ENCODE assay signal across 14 cellular contexts in genomic region chr2:196479350-196479749, GRCh38.
DNase-seq lines count a peak whose midpoint lies in the region; ATAC-seq, FAIRE-seq and TF ChIP-seq lines count a peak whose summit lies in the region.
"Had no signal": no experiment of that assay in that cellular context is flagged by ENCODE, and none has a peak within 500 bp of the region (broad histone marks: within the 10 kb centered on the region; RNA-seq: fewer than 3 reads in every experiment).

No MANE protein-coding gene starts in this region.

- FAIRE-seq in bronchial epithelial cell (lab: Jason Lieb, UNC): peak; percentile 92
- FAIRE-seq: HepG2 had no signal

- H3K36me3 ChIP-seq in bronchial epithelial cell (ENCODE audit: control insufficient read depth, insufficient read depth, low read length): no peaks in the 10 kb centered on the region
- H3K36me3 ChIP-seq: BLaER1 treated with 17β-estradiol and CSF1 and Interleukin-3, amounts not matched to agents 10 nM and 100 nM had no signal

- DNase-seq in AG09309 (ENCODE audit: low read depth): peak; percentile 84
- peak; percentile 59 for DNase-seq in HS-5 (ENCODE audit: low read depth)
- peak; percentile 39 for DNase-seq in bronchial epithelial cell (ENCODE audit: low read depth)
- peak; percentile 81 for DNase-seq in kidney tubule cell (ENCODE audit: low spot score)
- no peak for DNase-seq in activated T-cell treated with anti-CD3 and anti-CD28 coated beads, Interleukin-2, amount 50 U/mL, for 1 hour
- DNase-seq in activated CD4-positive, alpha-beta T cell treated with anti-CD3 and anti-CD28 coated beads, Interleukin-2, amount 50 U/mL, for 4 hours: no peak
- DNase-seq: NCI-H510A treated with DMSO at 0.1 percent for 48 hours, T-cell had no signal

- TF ChIP-seq CTCF in AG09309 (IDR thresholded peaks at IDR 0.05; ENCODE audit: control insufficient read depth, insufficient read depth, low read depth, low read length, missing control alignments) (no peak), bronchial epithelial cell (IDR thresholded peaks at IDR 0.05; ENCODE audit: insufficient read depth, low read length, severe bottlenecking) (no peak)

- H3K27me3 ChIP-seq in bronchial epithelial cell (ENCODE audit: control insufficient read depth, insufficient read depth, low read length): no peaks in the 10 kb centered on the region
- H3K27me3 ChIP-seq: BLaER1 treated with 17β-estradiol and CSF1 and Interleukin-3, amounts not matched to agents 10 nM and 100 nM had no signal

- ATAC-seq in HG03521 (IDR thresholded peaks at IDR 0.05; ENCODE audit: unreplicated experiment): no peak
- ATAC-seq in HG03457 (IDR thresholded peaks at IDR 0.05; ENCODE audit: unreplicated experiment): no peak
- ATAC-seq: activated CD4-positive, CD25-positive, alpha-beta regulatory T cell treated with anti-CD3 and anti-CD28 coated beads, Interleukin-2, amount 50 U/mL, for 24 hours; HepG2; Panc1; T-cell had no signal

- H3K4me3 ChIP-seq in AG09309 (ENCODE audit: control insufficient read depth, low read depth, low read length): no peak overlapping the region
- H3K4me3 ChIP-seq in bronchial epithelial cell (ENCODE audit: low read depth, low read length): no peak overlapping the region
- H3K4me3 ChIP-seq: BLaER1 treated with 17β-estradiol and CSF1 and Interleukin-3, amounts not matched to agents 10 nM and 100 nM had no signal

Comparison
In these comparisons a context has a peak if more than half of its experiments do, and no peak if none do; other contexts are left out.
1. DNase-seq: peak in AG09309 (single experiment), HS-5 (single experiment), bronchial epithelial cell (single experiment) and kidney tubule cell (single experiment); none in activated T-cell treated with anti-CD3 and anti-CD28 coated beads, Interleukin-2, amount 50 U/mL, for 1 hour (single experiment) and activated CD4-positive, alpha-beta T cell treated with anti-CD3 and anti-CD28 coated beads, Interleukin-2, amount 50 U/mL, for 4 hours (0 of 2).